ENCODE assay signal across 16 cellular contexts in genomic region chr6:96162711-96163120, GRCh38.
"Had no signal": no experiment of that assay in that cellular context is flagged by ENCODE, and none has a peak within 500 bp of the region (broad histone marks: within the 10 kb centered on the region; RNA-seq: fewer than 3 reads in every experiment).

No MANE protein-coding gene starts in this region.

- H3K27me3 ChIP-seq: body of pancreas, colonic mucosa, esophagus muscularis mucosa, spleen, upper lobe of right lung had no signal

- FAIRE-seq: kidney had no signal

- H3K36me3 ChIP-seq: colonic mucosa, esophagus muscularis mucosa, spleen, upper lobe of right lung had no signal

- H3K4me3 ChIP-seq: body of pancreas, colonic mucosa, esophagus muscularis mucosa, psoas muscle, spleen, upper lobe of right lung had no signal

- H3K27ac ChIP-seq: body of pancreas, colonic mucosa, esophagus muscularis mucosa, psoas muscle, spleen, upper lobe of right lung had no signal

- ATAC-seq: body of pancreas; psoas muscle; sciatic nerve; stimulated activated naive CD8-positive, alpha-beta T cell treated with anti-CD3 and anti-CD28 coated beads, Interleukin-15, amount 100 ng/mL, for 72 hours; upper lobe of right lung had no signal

- H3K4me1 ChIP-seq: body of pancreas, colonic mucosa, esophagus muscularis mucosa, psoas muscle, spleen, upper lobe of right lung had no signal

- DNase-seq: activated CD4-positive, alpha-beta T cell treated with anti-CD3 and anti-CD28 coated beads, Interleukin-2, amount 10 ng/mL, durations not matched to agents 24 days and 14 days; activated CD4-positive, CD25-positive, alpha-beta regulatory T cell; activated CD8-positive, alpha-beta memory T cell treated with anti-CD3 and anti-CD28 coated beads, Interleukin-2, amount 50 U/mL, for 48 hours; activated gamma-delta T cell treated with Interleukin-2 at 50 U/mL for 16 hours; amniotic stem cell; body of pancreas; caudate nucleus; colonic mucosa; hypothalamus; kidney; psoas muscle; spleen; stimulated activated naive CD8-positive, alpha-beta T cell treated with anti-CD3 and anti-CD28 coated beads, Interleukin-15, amount 100 ng/mL, for 72 hours; upper lobe of right lung had no signal

- H3K9me3 ChIP-seq: body of pancreas, colonic mucosa, esophagus muscularis mucosa, psoas muscle, spleen, upper lobe of right lung had no signal
